33 cellular contexts compared by ENCODE assay signal in genomic region chrX:27910412-27910811, GRCh38.
"Had no signal": no experiment of that assay in that cellular context is flagged by ENCODE, and none has a peak within 500 bp of the region (broad histone marks: within the 10 kb centered on the region; RNA-seq: fewer than 3 reads in every experiment).

No MANE protein-coding gene starts in this region.

- DNase-seq: activated B cell treated with CpG ODN at 0.5 μM for 24 hours; activated CD4-positive, alpha-beta memory T cell treated with anti-CD3 and anti-CD28 coated beads for 36 hours; activated CD4-positive, alpha-beta T cell treated with anti-CD3 and anti-CD28 coated beads for 4 hours; activated CD4-positive, alpha-beta T cell treated with anti-CD3 and anti-CD28 coated beads, Interleukin-2, amount 10 ng/mL, durations not matched to agents 24 days and 14 days; activated CD4-positive, alpha-beta T cell treated with anti-CD3 and anti-CD28 coated beads, Interleukin-2, amount 50 U/mL, for 1 hour; activated CD4-positive, alpha-beta T cell treated with anti-CD3 and anti-CD28 coated beads, Interleukin-2, amount 50 U/mL, for 4 hours; activated CD4-positive, CD25-positive, alpha-beta regulatory T cell treated with anti-CD3 and anti-CD28 coated beads, Interleukin-2, amount 50 U/mL, for 72 hours; activated CD8-positive, alpha-beta memory T cell treated with anti-CD3 and anti-CD28 coated beads, Interleukin-2, amount 50 U/mL, for 4 hours; activated CD8-positive, alpha-beta T cell treated with anti-CD3 and anti-CD28 coated beads for 36 hours; activated effector memory CD4-positive, alpha-beta T cell treated with anti-CD3 and anti-CD28 coated beads, Interleukin-2, amount 50 U/mL, for 16 hours; activated gamma-delta T cell treated with Interleukin-2 at 50 U/mL for 16 hours; activated naive CD4-positive, alpha-beta T cell; activated naive CD4-positive, alpha-beta T cell treated with anti-CD3 and anti-CD28 coated beads for 36 hours; activated naive CD4-positive, alpha-beta T cell treated with anti-CD3 and anti-CD28 coated beads, Interleukin-2, amount 50 U/mL, for 16 hours; activated naive CD8-positive, alpha-beta T cell treated with anti-CD3 and anti-CD28 coated beads for 36 hours; activated T-cell treated with anti-CD3 and anti-CD28 coated beads for 4 hours; activated T-cell treated with anti-CD3 and anti-CD28 coated beads, Interleukin-2, amount 50 U/mL, for 1 hour; activated T-cell treated with anti-CD3 and anti-CD28 coated beads, Interleukin-2, amount 50 U/mL, for 4 hours; activated T-cell treated with anti-CD3 and anti-CD28 coated beads, Interleukin-2, amount 50 U/mL, for 72 hours; adrenal gland; amniotic stem cell; aorta; body of pancreas; brain microvascular endothelial cell; cerebellar nuclear complex; T-helper 2 cell; T-helper 9 cell had no signal

- H3K9me3 ChIP-seq: adrenal gland, body of pancreas, breast epithelium had no signal

- H3K36me3 ChIP-seq: adrenal gland, brain microvascular endothelial cell, breast epithelium had no signal

- FAIRE-seq: astrocyte, TTC549 had no signal

- H3K27me3 ChIP-seq: adrenal gland, body of pancreas, brain microvascular endothelial cell, breast epithelium had no signal

- H3K4me1 ChIP-seq: adrenal gland, body of pancreas, breast epithelium had no signal

- ATAC-seq: activated CD8-positive, alpha-beta T cell treated with anti-CD3 and anti-CD28 coated beads for 36 hours; activated naive CD4-positive, alpha-beta T cell treated with anti-CD3 and anti-CD28 coated beads, Interleukin-2, amount 50 U/mL, for 72 hours; activated T-cell treated with anti-CD3 and anti-CD28 coated beads, Interleukin-2, amount 50 U/mL, for 4 hours; activated T-cell treated with anti-CD3 and anti-CD28 coated beads, Interleukin-2, amount 50 U/mL, for 72 hours; activated T-helper 17 cell treated with anti-CD3 and anti-CD28 coated beads, Interleukin-2, amount 50 U/mL, for 72 hours; body of pancreas had no signal

- H3K27ac ChIP-seq: adrenal gland, body of pancreas, brain microvascular endothelial cell, breast epithelium, VCaP had no signal

- H3K4me3 ChIP-seq: adrenal gland, body of pancreas, breast epithelium had no signal
